2 cellular contexts compared by ENCODE assay signal in the genomic region with DNA sequence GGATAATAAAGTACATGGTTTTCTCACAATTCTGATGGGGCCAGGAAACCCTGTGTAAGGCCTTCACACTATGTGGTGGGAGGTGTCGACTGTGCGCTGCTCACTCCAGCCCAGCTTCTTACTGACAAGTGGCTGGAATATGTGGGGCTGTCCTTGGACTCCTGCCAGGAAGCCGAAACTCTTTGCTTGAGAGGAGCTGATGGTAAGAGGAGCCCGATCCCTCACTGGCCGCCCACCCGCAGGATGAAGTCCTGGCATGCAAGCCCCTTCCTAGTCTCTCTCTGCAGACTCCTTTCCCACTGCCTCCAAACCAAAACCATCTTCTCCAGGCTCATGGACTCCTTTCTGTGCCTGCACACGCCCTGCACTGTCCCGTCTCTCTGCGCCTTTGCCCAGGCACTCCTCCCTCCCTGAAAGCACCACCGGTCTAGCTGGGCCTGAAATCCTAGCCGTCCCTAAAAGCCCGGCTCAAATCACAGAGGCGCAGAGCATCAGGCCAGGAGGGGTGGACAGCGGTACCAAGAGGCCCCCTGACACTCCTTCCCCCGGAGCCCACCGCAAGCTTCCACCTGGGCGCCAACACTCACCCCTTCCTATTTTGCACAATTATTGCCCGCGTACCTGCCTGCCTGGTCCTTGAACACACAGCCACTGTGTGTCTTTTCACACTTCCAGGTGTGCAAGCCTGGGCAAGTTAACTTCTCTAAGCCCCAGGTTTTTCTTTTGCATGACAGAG.
TF ChIP-seq lines count a peak whose summit lies in the region.

No MANE protein-coding gene starts in this region.

TF ChIP-seq in SK-N-SH, 30 proteins besides CTCF, POLR2A, EP300 and RAD21:
- TF ChIP-seq MAX (IDR thresholded peaks at IDR 0.05; ENCODE audit: low read depth), result 0 out of 2 replicates have a peak, but pooled peaks have one; percentile 37
- peak; percentile 33; the same call in 1 of the 2 replicates for TF ChIP-seq NFIC (IDR thresholded peaks at IDR 0.05; ENCODE audit: borderline replicate concordance)

TF ChIP-seq in HepG2, 621 proteins besides CTCF, POLR2A, EP300 and RAD21:
- TF ChIP-seq NFKB2 (CRISPR knock-in tag; IDR thresholded peaks at IDR 0.05; ENCODE audit: borderline replicate concordance), result 0 out of 2 replicates have a peak, but pooled peaks have one; percentile 6
